ENCODE assay signal across 20 cellular contexts in genomic region chr9:69655065-69655464, GRCh38. TPM values are rescaled to one million over a fixed set of nuclear protein-coding genes. Genes with fewer than 3 reads are reported as not detected.
DNase-seq lines count a peak whose midpoint lies in the region; ATAC-seq, FAIRE-seq and TF ChIP-seq lines count a peak whose summit lies in the region.
"Had no signal": no experiment of that assay in that cellular context is flagged by ENCODE, and none has a peak within 500 bp of the region (broad histone marks: within the 10 kb centered on the region; RNA-seq: fewer than 3 reads in every experiment).

No MANE protein-coding gene starts in this region.

- TF ChIP-seq CTCF in RWPE2 (IDR thresholded peaks at IDR 0.05; ENCODE audit: poor library complexity, severe bottlenecking), result peak; percentile 23
- TF ChIP-seq CTCF in pancreas (IDR thresholded peaks at IDR 0.05), result no peak
- no peak for TF ChIP-seq CTCF in progenitor cell of endocrine pancreas (IDR thresholded peaks at IDR 0.05; ENCODE audit: unreplicated experiment)

- no peaks in the 10 kb centered on the region for H3K36me3 Mint-ChIP-seq in progenitor cell of endocrine pancreas (ENCODE audit: insufficient read depth)
- H3K36me3 Mint-ChIP-seq: CD14-positive monocyte had no signal

- H3K27ac ChIP-seq in RWPE2 (ENCODE audit: poor library complexity, severe bottlenecking), result no peak overlapping the region
- H3K27ac ChIP-seq in pancreas, result no peak overlapping the region

- H3K27me3 ChIP-seq in RWPE2 (ENCODE audit: insufficient read depth, poor library complexity, severe bottlenecking), result no peaks in the 10 kb centered on the region
- no peaks in the 10 kb centered on the region for H3K27me3 ChIP-seq in pancreas

- intact Hi-C loops in pancreas (cut with DNase I), result no loop called here

- H3K4me3 Mint-ChIP-seq in progenitor cell of endocrine pancreas (ENCODE audit: low read depth), result no peak overlapping the region
- H3K4me3 Mint-ChIP-seq: CD14-positive monocyte, GM23338 had no signal

- no peaks in the 10 kb centered on the region for H3K27me3 Mint-ChIP-seq in progenitor cell of endocrine pancreas

- FAIRE-seq in pancreas (lab: Jason Lieb, UNC), result peak; percentile 9
- FAIRE-seq: GM12878 had no signal

- ATAC-seq in RWPE2 (ENCODE audit: low read depth) (no peak), pancreas (no peak), HG02763 (IDR thresholded peaks at IDR 0.05; ENCODE audit: unreplicated experiment) (no peak)
- ATAC-seq: GM12878, GM23338 had no signal

- H3K9me3 ChIP-seq in RWPE2 (ENCODE audit: severe bottlenecking), result no peaks in the 10 kb centered on the region
- H3K9me3 ChIP-seq in pancreas, result no peaks in the 10 kb centered on the region

- H3K36me3 ChIP-seq in RWPE2 (ENCODE audit: low read depth) (no peaks in the 10 kb centered on the region), pancreas (no peaks in the 10 kb centered on the region)

- H3K9me3 Mint-ChIP-seq in progenitor cell of endocrine pancreas (ENCODE audit: low read depth), result peaks cover 3% of the 10 kb centered on the region
- H3K9me3 Mint-ChIP-seq: GM23338 had no signal

- WGBS in pancreas, 2 donors, result 91 to 97% methylated on average over 2 of the region's 2 CpGs

- no peak overlapping the region for H3K27ac Mint-ChIP-seq in progenitor cell of endocrine pancreas
- H3K27ac Mint-ChIP-seq: CD14-positive monocyte, GM23338 had no signal

- no peak overlapping the region for H3K4me3 ChIP-seq in RWPE2 (ENCODE audit: severe bottlenecking)
- no peak overlapping the region for H3K4me3 ChIP-seq in pancreas
- H3K4me3 ChIP-seq: GM12878, GM23338 had no signal

- no peaks in the 10 kb centered on the region for H3K4me1 Mint-ChIP-seq in progenitor cell of endocrine pancreas (ENCODE audit: low read depth)
- H3K4me1 Mint-ChIP-seq: CD14-positive monocyte had no signal

- no peaks in the 10 kb centered on the region for H3K4me1 ChIP-seq in RWPE2 (ENCODE audit: insufficient read depth, poor library complexity, severe bottlenecking)
- peaks cover 0 to 4% (median 0%) of the 10 kb centered on the region in 3 donors for H3K4me1 ChIP-seq in pancreas

- peak; percentile 13 for DNase-seq in ELR (ENCODE audit: low read depth)
- peak; percentile 21 to 41 for DNase-seq in Kasumi-1 (lab: John Stamatoyannopoulos, UW)
- DNase-seq in RWPE2 (ENCODE audit: low spot score), result no peak
- no peak for DNase-seq in pancreas
- no peak for DNase-seq in progenitor cell of endocrine pancreas (ENCODE audit: low spot score, unreplicated experiment)
- DNase-seq in T-helper 9 cell, result no peak
- DNase-seq: ACHN, GF-D8, KG1, NCI-H1048, NCI-H1436, NCI-H2029 treated with DMSO at 0.1 percent for 48 hours, NCI-H2171 treated with DMSO at 0.1 percent for 48 hours, NCI-H446 treated with DMSO at 0.1 percent for 48 hours, RPMI8226, T-helper 2 cell had no signal

RNA-seq across cellular contexts. Expression of gene APBA1, which starts 17.1 kb away (rescaled TPM):
- total RNA-seq in pancreas, result 1 to 10 TPM; 1.8 to 3.2 (median 2.5) TPM
- polyA plus RNA-seq in pancreas, result 1 to 10 TPM in 1 of 2 donors, under 1 TPM in 1; 0.68 to 1.6 TPM
- 1.8 and 1.9 TPM in 2 replicates for total RNA-seq in progenitor cell of endocrine pancreas
- polyA plus RNA-seq: CD14-positive monocyte had no signal

Comparison
In these comparisons a context has a peak if more than half of its experiments do, and no peak if none do; other contexts are left out.
1. DNase-seq: peak in ELR (single experiment) and Kasumi-1 (2 of 2); none in RWPE2 (single experiment), pancreas (0 of 6), progenitor cell of endocrine pancreas (single experiment) and T-helper 9 cell (single experiment).